Comparison of ENCODE assay signal across 11 cellular contexts in the genomic region with DNA sequence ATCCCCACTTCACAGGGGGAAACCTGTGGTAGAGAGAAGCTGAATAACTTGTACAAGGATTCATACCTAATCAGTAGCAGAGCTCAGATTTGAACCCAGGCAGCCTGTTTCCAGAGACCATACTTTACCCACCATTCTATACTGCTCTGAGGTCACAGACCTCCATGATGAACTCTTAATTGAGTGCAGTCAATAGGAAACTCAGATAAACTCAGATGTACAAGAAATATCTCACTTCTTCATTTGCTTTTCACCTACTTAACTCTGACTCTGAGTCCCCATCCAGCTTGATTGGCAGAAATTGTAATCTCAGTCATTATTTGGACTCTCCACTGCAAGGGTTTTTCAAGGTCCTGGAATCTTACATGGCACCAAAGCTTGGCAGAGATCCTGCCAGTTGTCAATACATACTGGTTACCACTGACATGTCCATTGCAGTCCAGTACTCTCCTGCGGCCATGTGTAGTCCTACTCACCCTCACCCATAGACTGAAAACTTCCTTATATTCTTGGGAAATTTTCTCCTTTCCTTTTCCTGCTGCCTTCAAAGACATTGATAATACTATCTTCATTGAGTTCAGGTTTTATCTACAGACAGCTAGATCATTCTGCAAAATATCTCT. TPM values are rescaled to one million over a fixed set of nuclear protein-coding genes. Genes with fewer than 3 reads are reported as not detected.
DNase-seq lines count a peak whose midpoint lies in the region; ATAC-seq lines count a peak whose summit lies in the region.
"Not testable (repeated sequence)": the region's sequence is repeated elsewhere in the genome, so short reads cannot be mapped to it uniquely, and the experiment has no call there.
"Had no signal": no experiment of that assay in that cellular context is flagged by ENCODE, and none has a peak within 500 bp of the region (broad histone marks: within the 10 kb centered on the region; RNA-seq: fewer than 3 reads in every experiment).

No MANE protein-coding gene starts in this region.

- DNase-seq in Right ventricle myocardium inferior (ENCODE audit: missing footprints); Right ventricle myocardium superior; right cardiac atrium; stimulated activated naive B cell treated with anti-CD40 and anti-IgM and Interleukin-4, amounts not matched to agents 10 μg/mL and 1 μg/mL and 100 μg/mL, for 72 hours: not testable (repeated sequence)

- not testable (repeated sequence) for H3K4me3 ChIP-seq in right cardiac atrium (ENCODE audit: low read length)

- H3K4me3 Mint-ChIP-seq in stimulated activated naive B cell treated with anti-CD40 and anti-IgM and Interleukin-4, amounts not matched to agents 10 μg/mL and 1 μg/mL and 100 μg/mL, for 72 hours, result not testable (repeated sequence)

- not testable (repeated sequence) for H3K4me1 Mint-ChIP-seq in stimulated activated naive B cell treated with anti-CD40 and anti-IgM and Interleukin-4, amounts not matched to agents 10 μg/mL and 1 μg/mL and 100 μg/mL, for 72 hours

- not testable (repeated sequence) for H3K36me3 Mint-ChIP-seq in stimulated activated naive B cell treated with anti-CD40 and anti-IgM and Interleukin-4, amounts not matched to agents 10 μg/mL and 1 μg/mL and 100 μg/mL, for 72 hours

- not testable (repeated sequence) for H3K27me3 ChIP-seq in right cardiac atrium (ENCODE audit: control insufficient read depth, insufficient read depth)

- intact Hi-C loops in Right ventricle myocardium inferior (cut with DNase I); Right ventricle myocardium superior (cut with DNase I); right cardiac atrium (cut with DNase I): not testable (repeated sequence)

- H3K27ac Mint-ChIP-seq in stimulated activated naive B cell treated with anti-CD40 and anti-IgM and Interleukin-4, amounts not matched to agents 10 μg/mL and 1 μg/mL and 100 μg/mL, for 72 hours, result not testable (repeated sequence)

- WGBS in right cardiac atrium, result no CpG with 5 or more reads among the region's 1 CpG

- not testable (repeated sequence) for H3K27me3 Mint-ChIP-seq in stimulated activated naive B cell treated with anti-CD40 and anti-IgM and Interleukin-4, amounts not matched to agents 10 μg/mL and 1 μg/mL and 100 μg/mL, for 72 hours

- not testable (repeated sequence) for H3K27ac ChIP-seq in right cardiac atrium (ENCODE audit: low read length)

- H3K9me3 ChIP-seq in right cardiac atrium (ENCODE audit: control insufficient read depth, low read length), result not testable (repeated sequence)

- H3K9me3 Mint-ChIP-seq in stimulated activated naive B cell treated with anti-CD40 and anti-IgM and Interleukin-4, amounts not matched to agents 10 μg/mL and 1 μg/mL and 100 μg/mL, for 72 hours, result not testable (repeated sequence)

- H3K4me1 ChIP-seq in right cardiac atrium (ENCODE audit: control insufficient read depth, insufficient read depth, low read length), result not testable (repeated sequence)

- ATAC-seq in Right ventricle myocardium inferior (peak; percentile 42), Right ventricle myocardium superior (ENCODE audit: poor library complexity) (peak; percentile 33), right cardiac atrium (peak; percentile 42 to 74)
- peak; percentile 51 to 60 for ATAC-seq in stimulated activated naive B cell treated with anti-CD40 and anti-IgM and Interleukin-4, amounts not matched to agents 10 μg/mL and 1 μg/mL and 100 μg/mL, for 72 hours (replicated peaks)

RNA-seq across cellular contexts. Expression of a gene that starts 29.4 kb away (rescaled TPM):
- total RNA-seq in Right ventricle myocardium inferior (0.14 TPM), Right ventricle myocardium superior (not detected), right cardiac atrium (not detected)
- 0.14 TPM for polyA plus RNA-seq in right cardiac atrium
- total RNA-seq: B cell; Caco-2; CD4-positive, alpha-beta T cell; CD4-positive, CD25-positive, alpha-beta regulatory T cell; CD8-positive, alpha-beta T cell had no signal
- polyA plus RNA-seq: CD4-positive, alpha-beta memory T cell; CD8-positive, alpha-beta memory T cell had no signal
